ENCODE assay signal across 35 cellular contexts in the genomic region with DNA sequence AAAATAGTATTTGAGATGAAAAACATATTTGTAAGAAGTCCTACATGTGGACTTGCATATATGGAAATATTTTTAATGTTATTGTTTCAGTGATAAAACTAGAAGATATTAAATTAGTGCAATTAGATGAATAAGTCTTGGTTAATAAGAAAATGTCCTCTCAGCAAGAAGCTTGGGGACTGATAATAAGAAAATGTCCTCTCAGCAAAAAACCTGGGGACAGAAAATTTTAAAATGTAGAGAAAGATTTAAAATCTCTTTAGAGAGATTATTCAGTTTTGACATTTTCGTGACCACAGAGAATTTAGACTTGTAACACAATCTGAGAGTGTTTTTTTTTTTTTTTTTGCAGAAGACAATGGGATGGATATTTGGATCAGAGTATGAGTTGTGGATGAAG.
"Had no signal": no experiment of that assay in that cellular context is flagged by ENCODE, and none has a peak within 500 bp of the region (broad histone marks: within the 10 kb centered on the region; RNA-seq: fewer than 3 reads in every experiment).

No MANE protein-coding gene starts in this region.

- H3K4me3 ChIP-seq: coronary artery, esophagus muscularis mucosa, gastroesophageal sphincter, heart right ventricle, hepatocyte had no signal

- H3K27ac Mint-ChIP-seq: activated CD4-positive, alpha-beta memory T cell treated with anti-CD3 and anti-CD28 coated beads for 36 hours; activated CD4-positive, alpha-beta T cell treated with anti-CD3 and anti-CD28 coated beads for 36 hours; activated CD4-positive, alpha-beta T cell treated with anti-CD3 and anti-CD28 coated beads, Interleukin-2, amount 10 ng/mL, durations not matched to agents 24 days and 14 days; activated CD8-positive, alpha-beta memory T cell treated with anti-CD3 and anti-CD28 coated beads, Interleukin-2, amount 10 ng/mL, durations not matched to agents 7 days and 5 days; activated CD8-positive, alpha-beta T cell treated with anti-CD3 and anti-CD28 coated beads, Interleukin-2, amount 10 ng/mL, durations not matched to agents 7 days and 5 days; activated naive CD8-positive, alpha-beta T cell; activated T-helper 17 cell treated with anti-CD3 and anti-CD28 coated beads, Interleukin-2, amount 50 U/mL, for 72 hours; dendritic cell treated with granulocyte-macrophage colony-stimulating factor and Interleukin-4, amounts not matched to agents 40 ng/mL and 50 ng/mL, for 4 days; effector memory CD8-positive, alpha-beta T cell; T-helper 17 cell; T-helper 2 cell treated with Interferon-gamma antibody and Interleukin-4, amounts not matched to agents 5 μg/mL and 100 μg/mL, for 36 hours had no signal

- DNase-seq: activated CD4-positive, alpha-beta memory T cell treated with anti-CD3 and anti-CD28 coated beads for 36 hours; activated CD4-positive, alpha-beta T cell treated with anti-CD3 and anti-CD28 coated beads for 36 hours; activated CD4-positive, alpha-beta T cell treated with anti-CD3 and anti-CD28 coated beads, Interleukin-2, amount 10 ng/mL, durations not matched to agents 24 days and 14 days; activated CD4-positive, CD25-positive, alpha-beta regulatory T cell; activated CD4-positive, CD25-positive, alpha-beta regulatory T cell treated with anti-CD3 and anti-CD28 coated beads, Interleukin-2, amount 50 U/mL, for 72 hours; activated CD8-positive, alpha-beta memory T cell treated with anti-CD3 and anti-CD28 coated beads, Interleukin-2, amount 10 ng/mL, durations not matched to agents 7 days and 5 days; activated CD8-positive, alpha-beta memory T cell treated with anti-CD3 and anti-CD28 coated beads, Interleukin-2, amount 50 U/mL, for 4 hours; activated CD8-positive, alpha-beta T cell treated with anti-CD3 and anti-CD28 coated beads, Interleukin-2, amount 10 ng/mL, durations not matched to agents 7 days and 5 days; activated effector memory CD4-positive, alpha-beta T cell treated with Interleukin-2 at 50 U/mL for 16 hours; activated gamma-delta T cell treated with Interleukin-2 at 50 U/mL for 16 hours; activated naive CD4-positive, alpha-beta T cell treated with anti-CD3 and anti-CD28 coated beads, Interleukin-2, amount 50 U/mL, for 16 hours; activated naive CD4-positive, alpha-beta T cell treated with Interleukin-2 at 50 U/mL for 16 hours; activated T-cell treated with anti-CD3 and anti-CD28 coated beads, Interleukin-2, amount 50 U/mL, for 1 hour; amniotic stem cell; anterior cingulate cortex; brain microvascular endothelial cell; effector CD4-positive, alpha-beta T cell; effector memory CD8-positive, alpha-beta T cell; erythroblast; foreskin keratinocyte; heart right ventricle; T-helper 1 cell; T-helper 17 cell; T1000 had no signal

- H3K4me1 Mint-ChIP-seq: activated CD4-positive, alpha-beta T cell treated with anti-CD3 and anti-CD28 coated beads for 36 hours; activated CD4-positive, alpha-beta T cell treated with anti-CD3 and anti-CD28 coated beads, Interleukin-2, amount 10 ng/mL, durations not matched to agents 24 days and 14 days; activated CD8-positive, alpha-beta memory T cell treated with anti-CD3 and anti-CD28 coated beads, Interleukin-2, amount 10 ng/mL, durations not matched to agents 7 days and 5 days; activated T-helper 17 cell treated with anti-CD3 and anti-CD28 coated beads, Interleukin-2, amount 50 U/mL, for 72 hours; central memory CD8-positive, alpha-beta T cell; T-helper 17 cell had no signal

- FAIRE-seq: astrocyte, bronchial epithelial cell had no signal

- H3K9me3 ChIP-seq: esophagus muscularis mucosa, gastroesophageal sphincter, heart right ventricle had no signal

- H3K9me3 Mint-ChIP-seq: activated CD4-positive, alpha-beta memory T cell treated with anti-CD3 and anti-CD28 coated beads for 36 hours; activated CD4-positive, alpha-beta T cell treated with anti-CD3 and anti-CD28 coated beads, Interleukin-2, amount 10 ng/mL, durations not matched to agents 24 days and 14 days; activated T-helper 17 cell treated with anti-CD3 and anti-CD28 coated beads, Interleukin-2, amount 50 U/mL, for 72 hours; central memory CD8-positive, alpha-beta T cell; dendritic cell treated with granulocyte-macrophage colony-stimulating factor and Interleukin-4, amounts not matched to agents 40 ng/mL and 50 ng/mL, for 4 days; effector memory CD8-positive, alpha-beta T cell; T-helper 2 cell treated with Interferon-gamma antibody and Interleukin-4, amounts not matched to agents 5 μg/mL and 100 μg/mL, for 36 hours had no signal

- H3K36me3 ChIP-seq: brain microvascular endothelial cell, esophagus muscularis mucosa, gastroesophageal sphincter, heart right ventricle had no signal

- H3K4me3 Mint-ChIP-seq: activated CD4-positive, alpha-beta memory T cell treated with anti-CD3 and anti-CD28 coated beads for 36 hours; activated CD4-positive, alpha-beta T cell treated with anti-CD3 and anti-CD28 coated beads for 36 hours; activated CD4-positive, alpha-beta T cell treated with anti-CD3 and anti-CD28 coated beads, Interleukin-2, amount 10 ng/mL, durations not matched to agents 24 days and 14 days; activated CD8-positive, alpha-beta memory T cell treated with anti-CD3 and anti-CD28 coated beads, Interleukin-2, amount 10 ng/mL, durations not matched to agents 7 days and 5 days; activated CD8-positive, alpha-beta T cell treated with anti-CD3 and anti-CD28 coated beads, Interleukin-2, amount 10 ng/mL, durations not matched to agents 7 days and 5 days; activated naive CD8-positive, alpha-beta T cell; activated T-helper 17 cell treated with anti-CD3 and anti-CD28 coated beads, Interleukin-2, amount 50 U/mL, for 72 hours; central memory CD8-positive, alpha-beta T cell; dendritic cell treated with granulocyte-macrophage colony-stimulating factor and Interleukin-4, amounts not matched to agents 40 ng/mL and 50 ng/mL, for 4 days; effector memory CD8-positive, alpha-beta T cell; T-helper 17 cell; T-helper 2 cell treated with Interferon-gamma antibody and Interleukin-4, amounts not matched to agents 5 μg/mL and 100 μg/mL, for 36 hours had no signal

- H3K27ac ChIP-seq: brain microvascular endothelial cell, coronary artery, esophagus muscularis mucosa, foreskin keratinocyte, gastroesophageal sphincter, heart right ventricle, hepatocyte had no signal

- H3K27me3 Mint-ChIP-seq: activated CD4-positive, alpha-beta memory T cell treated with anti-CD3 and anti-CD28 coated beads for 36 hours; activated CD4-positive, alpha-beta T cell treated with anti-CD3 and anti-CD28 coated beads for 36 hours; activated CD8-positive, alpha-beta memory T cell treated with anti-CD3 and anti-CD28 coated beads, Interleukin-2, amount 10 ng/mL, durations not matched to agents 7 days and 5 days; activated naive CD8-positive, alpha-beta T cell; activated T-helper 17 cell treated with anti-CD3 and anti-CD28 coated beads, Interleukin-2, amount 50 U/mL, for 72 hours; central memory CD8-positive, alpha-beta T cell; dendritic cell treated with granulocyte-macrophage colony-stimulating factor and Interleukin-4, amounts not matched to agents 40 ng/mL and 50 ng/mL, for 4 days; effector memory CD8-positive, alpha-beta T cell; T-helper 17 cell had no signal

- ATAC-seq: activated CD4-positive, alpha-beta T cell treated with anti-CD3 and anti-CD28 coated beads for 36 hours; activated CD8-positive, alpha-beta memory T cell treated with anti-CD3 and anti-CD28 coated beads, Interleukin-2, amount 10 ng/mL, durations not matched to agents 7 days and 5 days; activated CD8-positive, alpha-beta T cell treated with anti-CD3 and anti-CD28 coated beads, Interleukin-2, amount 10 ng/mL, durations not matched to agents 7 days and 5 days; activated T-helper 17 cell treated with anti-CD3 and anti-CD28 coated beads, Interleukin-2, amount 50 U/mL, for 72 hours; effector memory CD8-positive, alpha-beta T cell; foreskin keratinocyte; gastroesophageal sphincter; heart right ventricle; T-helper 17 cell had no signal

- H3K27me3 ChIP-seq: brain microvascular endothelial cell, esophagus muscularis mucosa, foreskin keratinocyte, gastroesophageal sphincter, heart right ventricle, hepatocyte had no signal
